8 cellular contexts compared by ENCODE assay signal in genomic region chr11:61532136-61533038, GRCh38.
A peak's percentile ranks its signal among the peaks of the same experiment; 100 is the strongest.
DNase-seq lines count a peak whose midpoint lies in the region; ATAC-seq, FAIRE-seq and TF ChIP-seq lines count a peak whose summit lies in the region.

No MANE protein-coding gene starts in this region.

- no peaks in the 10 kb centered on the region for H3K27me3 ChIP-seq in BLaER1

- no peak overlapping the region for H3K4me3 ChIP-seq in BLaER1

- no peak overlapping the region for H3K9ac ChIP-seq in BLaER1

- peak overlapping the region; percentile 77 for H3K4me2 ChIP-seq in BLaER1

- no peaks in the 10 kb centered on the region for H3K36me3 ChIP-seq in BLaER1

- no peak for FAIRE-seq in H54 (lab: Jason Lieb, UNC)

- peak; percentile 78 for DNase-seq in H54 (ENCODE audit: insufficient read length, low spot score)
- DNase-seq in NCI-H82 treated with DMSO at 0.1 percent for 48 hours (lab: John Stamatoyannopoulos, UW; ENCODE audit: unreplicated experiment) = peak; percentile 41
- peak; percentile 40 for DNase-seq in activated T-cell treated with anti-CD3 and anti-CD28 coated beads for 48 hours (ENCODE audit: low read depth)
- peak; percentile 73 for DNase-seq in germinal center (ENCODE audit: low spot score)
- peak; percentile 57 for DNase-seq in stimulated activated CD4-positive, alpha-beta T cell treated with anti-CD3 and anti-CD28 coated beads, Interleukin-15, amount 100 ng/mL, for 24 hours
- DNase-seq in cerebellar nuclear complex (lab: John Stamatoyannopoulos, UW) = no peak

- H3K4me1 ChIP-seq in BLaER1 = peaks cover 61% of the 10 kb centered on the region

- ATAC-seq in GM21360 (IDR thresholded peaks at IDR 0.05; ENCODE audit: unreplicated experiment) = no peak

- H3K9me3 ChIP-seq in BLaER1 = no peaks in the 10 kb centered on the region

- H3K27ac ChIP-seq in BLaER1 = no peak overlapping the region

- TF ChIP-seq POLR2A in H54 (IDR thresholded peaks at IDR 0.05; ENCODE audit: low read depth, low read length) = no peak

- H4K20me1 ChIP-seq in BLaER1 = 0 out of 2 replicates have a peak, but pooled peaks cover 7% of the 10 kb centered on the region

Comparison
In these comparisons a context has a peak if more than half of its experiments do, and no peak if none do; other contexts are left out.
1. DNase-seq: peak in H54 (single experiment), NCI-H82 treated with DMSO at 0.1 percent for 48 hours (single experiment), activated T-cell treated with anti-CD3 and anti-CD28 coated beads for 48 hours (single experiment), germinal center (single experiment) and stimulated activated CD4-positive, alpha-beta T cell treated with anti-CD3 and anti-CD28 coated beads, Interleukin-15, amount 100 ng/mL, for 24 hours (single experiment); none in cerebellar nuclear complex (0 of 2).